ENCODE assay signal across 9 cellular contexts in the genomic region with DNA sequence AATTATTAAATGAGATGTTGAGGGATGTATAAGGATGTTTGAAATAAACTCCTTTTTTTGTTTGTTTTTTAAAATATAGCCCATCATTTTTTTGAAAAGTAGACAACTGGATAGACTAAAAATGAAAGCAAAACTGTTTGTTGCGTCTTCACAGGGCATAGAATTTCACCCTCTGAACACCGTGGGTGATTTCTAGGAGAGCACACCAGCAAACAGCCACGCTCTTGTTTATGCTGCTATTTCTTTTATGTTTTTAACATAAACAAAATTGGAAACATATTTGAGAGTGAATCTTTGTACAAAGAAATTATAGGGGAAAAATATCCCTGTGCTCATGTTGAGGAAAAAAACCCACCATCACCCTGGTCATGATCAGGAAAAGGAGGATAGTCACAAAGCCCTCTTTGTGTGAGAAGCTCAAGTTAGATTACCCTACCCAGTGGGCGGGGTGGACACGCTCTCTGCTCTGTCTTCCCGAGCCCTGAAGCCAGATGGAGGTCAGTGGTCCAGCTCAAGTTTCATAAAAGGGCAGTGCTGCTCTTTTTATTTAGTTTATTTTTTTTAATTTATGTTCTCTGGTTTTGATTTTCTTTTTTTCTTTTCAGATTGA.
DNase-seq lines count a peak whose midpoint lies in the region; ATAC-seq and TF ChIP-seq lines count a peak whose summit lies in the region.
"Had no signal": no experiment of that assay in that cellular context is flagged by ENCODE, and none has a peak within 500 bp of the region (broad histone marks: within the 10 kb centered on the region; RNA-seq: fewer than 3 reads in every experiment).

No MANE protein-coding gene starts in this region.

- no peaks in the 10 kb centered on the region for H3F3A ChIP-seq in PC-3 (ENCODE audit: low read length, unreplicated experiment)

- H3K4me2 ChIP-seq in DND-41 (ENCODE audit: insufficient read depth, low read length) (peak overlapping the region; percentile 68), PC-3 (ENCODE audit: low read length) (peak overlapping the region; percentile 12)

- peak; percentile 33 for TF ChIP-seq POLR2A in GM19099 (IDR thresholded peaks at IDR 0.05; ENCODE audit: extremely low read depth, insufficient read length, low read depth)
- no peak for TF ChIP-seq POLR2A in lower leg skin (IDR thresholded peaks at IDR 0.05)

- peak overlapping the region; percentile 70 for H2AFZ ChIP-seq in DND-41 (ENCODE audit: low read depth, low read length)
- H2AFZ ChIP-seq in PC-3 (ENCODE audit: low read length) = peak overlapping the region; percentile 15

- CTCF ChIA-PET in PC-3 (lab: Charles Lee) = no interaction called here

- intact Hi-C loops in PC-3 (cut with micrococcal nuclease) (no loop called here), lower leg skin (cut with DNase I; ENCODE audit: low total_unique reads) (no loop called here)

- H3K27ac ChIP-seq in DND-41 (ENCODE audit: low read length) (peak overlapping the region; percentile 90), PC-3 (ENCODE audit: low read length) (no peak overlapping the region)
- H3K27ac ChIP-seq: VCaP had no signal

- no peaks in the 10 kb centered on the region for H3K79me2 ChIP-seq in DND-41 (ENCODE audit: insufficient read depth, low read length)
- no peaks in the 10 kb centered on the region for H3K79me2 ChIP-seq in PC-3 (ENCODE audit: low read length)

- ATAC-seq in DND-41 (ENCODE audit: insufficient read depth, low read depth) (peak; percentile 89), HG03066 (IDR thresholded peaks at IDR 0.05; ENCODE audit: low read depth, unreplicated experiment) (peak; percentile 80), PC-3 (peak; percentile 92)

- H3K36me3 ChIP-seq in DND-41 (ENCODE audit: insufficient read depth, low read length) = no peaks in the 10 kb centered on the region
- no peaks in the 10 kb centered on the region for H3K36me3 ChIP-seq in PC-3 (ENCODE audit: low read depth, low read length)

- H3K4me1 ChIP-seq in DND-41 (ENCODE audit: insufficient read depth, low read length) (peaks cover 44% of the 10 kb centered on the region), PC-3 (ENCODE audit: insufficient read depth, low read length) (peaks cover 15% of the 10 kb centered on the region)

- H3K9me3 ChIP-seq in DND-41 (ENCODE audit: insufficient read depth, low read length, severe bottlenecking) (no peaks in the 10 kb centered on the region), PC-3 (ENCODE audit: low read length) (no peaks in the 10 kb centered on the region)

- peak; percentile 67 for DNase-seq in DND-41
- peak; percentile 24 for DNase-seq in PC-3
- DNase-seq in iPS-NIHi11 (ENCODE audit: low spot score) = peak; percentile 33
- no peak for DNase-seq in lower leg skin (ENCODE audit: low spot score in 2 of 2)
- no peak for DNase-seq in stimulated activated CD4-positive, alpha-beta T cell treated with anti-CD3 and anti-CD28 coated beads, Interleukin-2, amount 100 ng/mL, for 48 hours
- no peak for DNase-seq in NCI-H1694 treated with DMSO at 0.1 percent for 48 hours (lab: John Stamatoyannopoulos, UW)

- no peaks in the 10 kb centered on the region for H3K9me2 ChIP-seq in PC-3 (replicated peaks; ENCODE audit: low read length)

- no peaks in the 10 kb centered on the region for H4K20me1 ChIP-seq in DND-41 (ENCODE audit: insufficient read depth, low read length)
- no peaks in the 10 kb centered on the region for H4K20me1 ChIP-seq in PC-3 (ENCODE audit: low read length)

- TF ChIP-seq CTCF in DND-41 (IDR thresholded peaks at IDR 0.05; ENCODE audit: borderline replicate concordance, extremely low read depth, low read length, poor library complexity, severe bottlenecking) = no peak
- no peak for TF ChIP-seq CTCF in PC-3 (conservative IDR thresholded peaks at IDR 0.05; ENCODE audit: low read depth, low read length)
- no peak for TF ChIP-seq CTCF in lower leg skin (IDR thresholded peaks at IDR 0.05)

- no TSS peak for BruUV-seq in PC-3 (replicated peaks; lab: Mats Ljungman, UMichigan)

- H3K27me3 ChIP-seq in DND-41 (ENCODE audit: insufficient read depth, low read length, poor library complexity) (no peaks in the 10 kb centered on the region), PC-3 (ENCODE audit: low read length) (no peaks in the 10 kb centered on the region)

- POLR2A ChIA-PET in PC-3 (lab: Charles Lee; ENCODE audit: unreplicated experiment) = interaction anchor here (0.7 kb wide), 1 partner anchor 15 kb away, joined by 3 read pairs; no protein-coding TSS in a partner anchor

- H3K4me3 ChIP-seq in DND-41 (ENCODE audit: low read depth in 1 of 2, low read length in 2 of 2) (peak overlapping the region; percentile 13 to 49; a peak in 3 of 4 replicates), PC-3 (ENCODE audit: low read length) (no peak overlapping the region), lower leg skin (ENCODE audit: low read depth, poor library complexity, severe bottlenecking) (no peak overlapping the region)

- peak overlapping the region; percentile 58 for H3K9ac ChIP-seq in DND-41 (ENCODE audit: low read depth, low read length)
- no peak overlapping the region for H3K9ac ChIP-seq in PC-3 (ENCODE audit: low read length)

- WGBS in lower leg skin, 2 donors = 32 to 48% methylated on average over 6 of the region's 6 CpGs

Comparison
In these comparisons a context has a peak if more than half of its experiments do, and no peak if none do; other contexts are left out.
1. DNase-seq: peak in DND-41 (single experiment), PC-3 (single experiment) and iPS-NIHi11 (single experiment); none in lower leg skin (0 of 2), stimulated activated CD4-positive, alpha-beta T cell treated with anti-CD3 and anti-CD28 coated beads, Interleukin-2, amount 100 ng/mL, for 48 hours (0 of 2) and NCI-H1694 treated with DMSO at 0.1 percent for 48 hours (single experiment).
2. H3K4me3 ChIP-seq: peak in DND-41 (2 of 2); none in PC-3 (single experiment) and lower leg skin (single experiment).
3. Peak in every context shown above with its lines, with median percentiles within 50 percentile points of each other: ATAC-seq.